15 cellular contexts compared by ENCODE assay signal in genomic region chr2:8433390-8433789, GRCh38.
A peak's percentile ranks its signal among the peaks of the same experiment; 100 is the strongest.
DNase-seq lines count a peak whose midpoint lies in the region; ATAC-seq and TF ChIP-seq lines count a peak whose summit lies in the region.
"Had no signal": no experiment of that assay in that cellular context is flagged by ENCODE, and none has a peak within 500 bp of the region (broad histone marks: within the 10 kb centered on the region; RNA-seq: fewer than 3 reads in every experiment).

No MANE protein-coding gene starts in this region.

- H4K20me1 ChIP-seq in PC-3 (ENCODE audit: low read length), result no peaks in the 10 kb centered on the region

- H3K27ac ChIP-seq in PC-3 (ENCODE audit: low read length), result no peak overlapping the region
- H3K27ac ChIP-seq: brain microvascular endothelial cell, vagina, WERI-Rb-1 had no signal

- H3K79me2 ChIP-seq in PC-3 (ENCODE audit: low read length), result no peaks in the 10 kb centered on the region

- CTCF ChIA-PET in PC-3 (lab: Charles Lee), result no interaction called here

- H3F3A ChIP-seq in PC-3 (ENCODE audit: low read length, unreplicated experiment), result no peaks in the 10 kb centered on the region

- ATAC-seq in HG03354 (IDR thresholded peaks at IDR 0.05; ENCODE audit: poor library complexity, severe bottlenecking, unreplicated experiment) (peak; percentile 14), natural killer cell (peak in 2 of 3 donors; percentile 15 to 54), PC-3 (no peak)
- ATAC-seq in activated naive CD8-positive, alpha-beta T cell treated with anti-CD3 and anti-CD28 coated beads, Interleukin-2, amount 10 ng/mL, durations not matched to agents 7 days and 5 days (ENCODE audit: low read depth), result no peak

- no peaks in the 10 kb centered on the region for H3K9me3 ChIP-seq in PC-3 (ENCODE audit: low read length)
- H3K9me3 ChIP-seq: vagina had no signal

- H3K36me3 ChIP-seq in PC-3 (ENCODE audit: low read depth, low read length), result no peaks in the 10 kb centered on the region
- H3K36me3 ChIP-seq: brain microvascular endothelial cell, vagina, WERI-Rb-1 had no signal

- H3K4me1 ChIP-seq in PC-3 (ENCODE audit: insufficient read depth, low read length), result peaks cover 4% of the 10 kb centered on the region; the same call in 1 of the 2 replicates
- H3K4me1 ChIP-seq: vagina had no signal

- peaks cover 13% of the 10 kb centered on the region for H3K36me3 Mint-ChIP-seq in activated naive CD8-positive, alpha-beta T cell treated with anti-CD3 and anti-CD28 coated beads, Interleukin-2, amount 10 ng/mL, durations not matched to agents 7 days and 5 days
- no peaks in the 10 kb centered on the region for H3K36me3 Mint-ChIP-seq in natural killer cell

- no peak overlapping the region for H2AFZ ChIP-seq in PC-3 (ENCODE audit: low read length)

- intact Hi-C loops in natural killer cell (cut with micrococcal nuclease) (loop anchor here (2.0 kb wide), 1 partner anchor 23 kb away; no protein-coding TSS in a partner anchor), PC-3 (cut with micrococcal nuclease) (no loop called here)

- no peak for TF ChIP-seq CTCF in natural killer cell (IDR thresholded peaks at IDR 0.05)
- no peak for TF ChIP-seq CTCF in PC-3 (conservative IDR thresholded peaks at IDR 0.05; ENCODE audit: low read depth, low read length)

- H3K4me2 ChIP-seq in PC-3 (ENCODE audit: low read length), result no peak overlapping the region

- H3K9me2 ChIP-seq in PC-3 (replicated peaks; ENCODE audit: low read length), result no peaks in the 10 kb centered on the region

- H3K4me1 Mint-ChIP-seq in activated naive CD8-positive, alpha-beta T cell treated with anti-CD3 and anti-CD28 coated beads, Interleukin-2, amount 10 ng/mL, durations not matched to agents 7 days and 5 days, result peaks cover 22% of the 10 kb centered on the region
- peaks cover 65 to 74% of the 10 kb centered on the region in 2 donors for H3K4me1 Mint-ChIP-seq in natural killer cell
- H3K4me1 Mint-ChIP-seq: neural crest cell had no signal

- DNase-seq in activated CD8-positive, alpha-beta memory T cell treated with anti-CD3 and anti-CD28 coated beads for 24 hours, result peak; percentile 59
- no peak for DNase-seq in activated CD8-positive, alpha-beta memory T cell treated with anti-CD3 and anti-CD28 coated beads, Interleukin-2, amount 50 U/mL, for 48 hours
- no peak for DNase-seq in activated naive CD8-positive, alpha-beta T cell treated with anti-CD3 and anti-CD28 coated beads, Interleukin-2, amount 10 ng/mL, durations not matched to agents 7 days and 5 days
- DNase-seq in natural killer cell (no peak), medulla oblongata (ENCODE audit: extremely low spot score) (no peak), DMS79 (lab: John Stamatoyannopoulos, UW) (no peak), PC-3 (no peak)
- DNase-seq: brain microvascular endothelial cell, NCI-H1930, NCI-H446 treated with DMSO at 0.1 percent for 48 hours, SHP77, WERI-Rb-1 had no signal

- POLR2A ChIA-PET in activated naive CD8-positive, alpha-beta T cell treated with anti-CD3 and anti-CD28 coated beads, Interleukin-2, amount 10 ng/mL, durations not matched to agents 7 days and 5 days (lab: Charles Lee), result interaction anchor here (1.0 kb wide), 1 partner anchor 251 kb away, joined by 3 read pairs; no protein-coding TSS in a partner anchor
- POLR2A ChIA-PET in PC-3 (lab: Charles Lee; ENCODE audit: unreplicated experiment), result no interaction called here

- no peak overlapping the region for H3K4me3 ChIP-seq in PC-3 (ENCODE audit: low read length)
- H3K4me3 ChIP-seq: vagina had no signal

- peak overlapping the region; percentile 72 for H3K27ac Mint-ChIP-seq in activated naive CD8-positive, alpha-beta T cell treated with anti-CD3 and anti-CD28 coated beads, Interleukin-2, amount 10 ng/mL, durations not matched to agents 7 days and 5 days
- H3K27ac Mint-ChIP-seq in natural killer cell, result peak overlapping the region; percentile 78 to 92

- no peaks in the 10 kb centered on the region for H3K27me3 ChIP-seq in PC-3 (ENCODE audit: low read length)
- H3K27me3 ChIP-seq: brain microvascular endothelial cell, vagina had no signal

- H3K9me3 Mint-ChIP-seq in activated naive CD8-positive, alpha-beta T cell treated with anti-CD3 and anti-CD28 coated beads, Interleukin-2, amount 10 ng/mL, durations not matched to agents 7 days and 5 days, result no peaks in the 10 kb centered on the region
- H3K9me3 Mint-ChIP-seq in natural killer cell, result no peaks in the 10 kb centered on the region

- H3K9ac ChIP-seq in PC-3 (ENCODE audit: low read length), result no peak overlapping the region

- H3K4me3 Mint-ChIP-seq in activated naive CD8-positive, alpha-beta T cell treated with anti-CD3 and anti-CD28 coated beads, Interleukin-2, amount 10 ng/mL, durations not matched to agents 7 days and 5 days, result peak overlapping the region; percentile 37
- peak overlapping the region; percentile 54 for H3K4me3 Mint-ChIP-seq in natural killer cell
- H3K4me3 Mint-ChIP-seq: neural crest cell had no signal

- no TSS peak for BruUV-seq in PC-3 (replicated peaks; lab: Mats Ljungman, UMichigan)

- no peaks in the 10 kb centered on the region for H3K27me3 Mint-ChIP-seq in activated naive CD8-positive, alpha-beta T cell treated with anti-CD3 and anti-CD28 coated beads, Interleukin-2, amount 10 ng/mL, durations not matched to agents 7 days and 5 days
- H3K27me3 Mint-ChIP-seq in natural killer cell (ENCODE audit: low read depth in 2 of 2), result no peaks in the 10 kb centered on the region

Comparison
In these comparisons a context has a peak if more than half of its experiments do, and no peak if none do; other contexts are left out.
1. ATAC-seq: peak in HG03354 (single experiment) and natural killer cell (2 of 3); none in activated naive CD8-positive, alpha-beta T cell treated with anti-CD3 and anti-CD28 coated beads, Interleukin-2, amount 10 ng/mL, durations not matched to agents 7 days and 5 days (single experiment) and PC-3 (single experiment).